5 cellular contexts compared by ENCODE assay signal in the genomic region with DNA sequence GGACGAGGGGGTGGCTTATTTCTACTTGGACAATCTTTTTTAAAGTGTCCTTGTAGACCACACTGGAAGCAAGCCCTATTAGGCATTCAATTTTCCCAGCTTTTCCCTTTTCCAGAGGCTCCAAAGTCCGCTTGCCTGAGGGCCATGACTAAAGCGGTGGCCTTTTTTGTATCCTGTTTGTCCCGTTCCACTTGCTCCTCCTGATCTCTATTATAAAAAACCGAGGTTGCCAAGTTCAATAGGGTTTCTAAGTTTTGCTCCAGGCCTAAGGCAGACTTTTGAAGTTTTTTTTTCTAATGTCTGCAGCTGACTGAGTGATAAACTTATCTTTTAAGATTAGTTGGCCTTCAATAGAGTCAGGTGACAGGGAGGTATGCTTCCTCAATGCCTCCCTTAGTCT.
DNase-seq lines count a peak whose midpoint lies in the region; ATAC-seq, FAIRE-seq and TF ChIP-seq lines count a peak whose summit lies in the region.
"Not testable (repeated sequence)": the region's sequence is repeated elsewhere in the genome, so short reads cannot be mapped to it uniquely, and the experiment has no call there.

No MANE protein-coding gene starts in this region.

- not testable (repeated sequence) for H3K79me2 ChIP-seq in PC-3 (ENCODE audit: low read length)

- H3F3A ChIP-seq in PC-3 (ENCODE audit: low read length, unreplicated experiment): not testable (repeated sequence)

- BruUV-seq in Caco-2 (replicated peaks; lab: Mats Ljungman, UMichigan); PC-3 (replicated peaks; lab: Mats Ljungman, UMichigan): not testable (repeated sequence)

- intact Hi-C loops in Caco-2 (cut with micrococcal nuclease; ENCODE audit: unreplicated experiment); PC-3 (cut with micrococcal nuclease); body of pancreas (cut with DNase I): not testable (repeated sequence)

- CTCF ChIA-PET in Caco-2 (lab: Charles Lee); PC-3 (lab: Charles Lee): not testable (repeated sequence)

- H3K4me1 Mint-ChIP-seq in Caco-2 (ENCODE audit: low read depth, unreplicated experiment): not testable (repeated sequence)

- TF ChIP-seq POLR2A in body of pancreas (IDR thresholded peaks at IDR 0.05): not testable (repeated sequence)

- not testable (repeated sequence) for H3K9me3 ChIP-seq in Caco-2; PC-3 (ENCODE audit: low read length); body of pancreas; small intestine (ENCODE audit: control insufficient read depth, low read depth)

- H3K36me3 ChIP-seq in Caco-2 (ENCODE audit: control insufficient read depth, insufficient read depth, low read length); PC-3 (ENCODE audit: low read depth, low read length); body of pancreas (replicated peaks in 1 of 2; ENCODE audit: insufficient read depth in 1 of 2, low read depth in 2 of 2); small intestine (ENCODE audit: control insufficient read depth in 2 of 2, insufficient read depth in 2 of 2, low read length in 2 of 2): not testable (repeated sequence)

- H3K27me3 Mint-ChIP-seq in Caco-2 (ENCODE audit: insufficient read depth, unreplicated experiment): not testable (repeated sequence)

- 30 to 33% methylated on average over 4 to 5 of the region's 5 CpGs for WGBS in body of pancreas, 2 donors
- WGBS in small intestine, 3 donors: 10 to 55% (median 22%) methylated on average over 5 of the region's 5 CpGs

- not testable (repeated sequence) for H3K9me3 Mint-ChIP-seq in Caco-2 (ENCODE audit: unreplicated experiment)

- H3K36me3 Mint-ChIP-seq in Caco-2 (ENCODE audit: insufficient read depth, unreplicated experiment): not testable (repeated sequence)

- H3K9me2 ChIP-seq in PC-3 (replicated peaks; ENCODE audit: low read length): not testable (repeated sequence)

- H3K4me2 ChIP-seq in PC-3 (ENCODE audit: low read length): not testable (repeated sequence)

- H3K27ac Mint-ChIP-seq in Caco-2 (ENCODE audit: unreplicated experiment): peak overlapping the region; percentile 61

- not testable (repeated sequence) for H4K20me1 ChIP-seq in PC-3 (ENCODE audit: low read length)

- not testable (repeated sequence) for H3K9ac ChIP-seq in PC-3 (ENCODE audit: low read length)

- not testable (repeated sequence) for H3K4me3 Mint-ChIP-seq in Caco-2 (ENCODE audit: unreplicated experiment)

- not testable (repeated sequence) for TF ChIP-seq CTCF in Caco-2 (IDR thresholded peaks at IDR 0.05; ENCODE audit: insufficient read depth in 1 of 2, low read depth in 1 of 2, low read length in 1 of 2, severe bottlenecking in 1 of 2, unreplicated experiment in 1 of 2); PC-3 (conservative IDR thresholded peaks at IDR 0.05; ENCODE audit: low read depth, low read length); body of pancreas (IDR thresholded peaks at IDR 0.05)

- H3K27ac ChIP-seq in PC-3 (ENCODE audit: low read length) (peak overlapping the region; percentile 34), body of pancreas (peak overlapping the region in 2 of 4 donors; percentile 53 to 54)
- H3K27ac ChIP-seq in small intestine (ENCODE audit: low read depth in 1 of 2, low read length in 1 of 2): not testable (repeated sequence)

- FAIRE-seq in small intestine (lab: Jason Lieb, UNC): not testable (repeated sequence)

- not testable (repeated sequence) for H2AFZ ChIP-seq in PC-3 (ENCODE audit: low read length)

- not testable (repeated sequence) for H3K4me3 ChIP-seq in Caco-2 (ENCODE audit: low read depth, low read length); PC-3 (ENCODE audit: low read length); body of pancreas; small intestine (ENCODE audit: low read depth in 1 of 2, low read length in 2 of 2)

- DNase-seq in Caco-2 (peak; percentile 65 to 69), PC-3 (peak; percentile 83), body of pancreas (peak; percentile 26 to 56 (median 34)), mucosa of gallbladder (ENCODE audit: low spot score) (peak; percentile 36), small intestine (peak; percentile 41)

- H3K27me3 ChIP-seq in Caco-2 (replicated peaks; ENCODE audit: control insufficient read depth, insufficient read depth, low read length); PC-3 (ENCODE audit: low read length); body of pancreas; small intestine (ENCODE audit: control insufficient read depth in 2 of 2, insufficient read depth in 2 of 2, low read length in 2 of 2): not testable (repeated sequence)

- POLR2A ChIA-PET in Caco-2 (lab: Charles Lee): not testable (repeated sequence)
- POLR2A ChIA-PET in PC-3 (lab: Charles Lee; ENCODE audit: unreplicated experiment): interaction anchor here (0.6 kb wide), 1 partner anchor 131 kb away, joined by 4 read pairs; no protein-coding TSS in a partner anchor

- H3K4me1 ChIP-seq in Caco-2 (peaks cover 20% of the 10 kb centered on the region), PC-3 (ENCODE audit: insufficient read depth, low read length) (peaks cover 24% of the 10 kb centered on the region), body of pancreas (peaks cover 38% of the 10 kb centered on the region)
- not testable (repeated sequence) for H3K4me1 ChIP-seq in small intestine (ENCODE audit: control insufficient read depth in 2 of 2, insufficient read depth in 1 of 2, low read depth in 1 of 2, low read length in 1 of 2)

- not testable (repeated sequence) for ATAC-seq in PC-3, body of pancreas
